ENCODE assay signal across 8 cellular contexts in genomic region chr17:15943971-15944719, GRCh38. TPM values are rescaled to one million over a fixed set of nuclear protein-coding genes. Genes with fewer than 3 reads are reported as not detected.
A peak's percentile ranks its signal among the peaks of the same experiment; 100 is the strongest.
DNase-seq lines count a peak whose midpoint lies in the region; ATAC-seq and TF ChIP-seq lines count a peak whose summit lies in the region.

No MANE protein-coding gene starts in this region.

- DNase-seq in BE2C (no peak), NCI-H748 treated with DMSO at 0.1 percent for 48 hours (lab: John Stamatoyannopoulos, UW) (no peak)
- no peak for DNase-seq in natural killer cell treated with Interleukin-12 subunit alpha and Interleukin-12 subunit beta and Interleukin-15 and Interleukin-18, amount 100 ng/mL, for 72 hours (ENCODE audit: low spot score)
- no peak for DNase-seq in stimulated activated CD4-positive, alpha-beta T cell treated with anti-CD3 and anti-CD28 coated beads, Interleukin-4, amount 100 ng/mL, for 4 hours

- H3K4me1 ChIP-seq in BE2C (no peaks in the 10 kb centered on the region), HUES6 (ENCODE audit: control insufficient read depth, insufficient read depth, low read length) (peaks cover 30% of the 10 kb centered on the region), duodenal mucosa (ENCODE audit: control insufficient read depth in 1 of 2, insufficient read depth in 2 of 2, low read length in 2 of 2) (peaks cover 4 to 8% of the 10 kb centered on the region in 2 donors)

- H3K27ac Mint-ChIP-seq in natural killer cell treated with Interleukin-12 subunit alpha and Interleukin-12 subunit beta and Interleukin-15 and Interleukin-18, amount 100 ng/mL, for 72 hours = no peak overlapping the region

- H3K4me1 Mint-ChIP-seq in natural killer cell treated with Interleukin-12 subunit alpha and Interleukin-12 subunit beta and Interleukin-15 and Interleukin-18, amount 100 ng/mL, for 72 hours (ENCODE audit: low read depth in 2 of 2) = peaks cover 12 to 16% of the 10 kb centered on the region in 2 donors

- peaks cover 31 to 37% of the 10 kb centered on the region in 2 donors for H3K27me3 Mint-ChIP-seq in natural killer cell treated with Interleukin-12 subunit alpha and Interleukin-12 subunit beta and Interleukin-15 and Interleukin-18, amount 100 ng/mL, for 72 hours

- H3K27ac ChIP-seq in HUES6 (ENCODE audit: low read depth, low read length) (no peak overlapping the region), duodenal mucosa (ENCODE audit: low read depth, low read length) (no peak overlapping the region)

- no peaks in the 10 kb centered on the region; the same call in 1 of the 2 replicates for H3K27me3 ChIP-seq in BE2C
- H3K27me3 ChIP-seq in HUES6 (ENCODE audit: control insufficient read depth, insufficient read depth, low read length) = peaks cover 48% of the 10 kb centered on the region
- peaks cover 20 to 22% of the 10 kb centered on the region in 2 donors for H3K27me3 ChIP-seq in duodenal mucosa (ENCODE audit: control insufficient read depth in 1 of 2, insufficient read depth in 2 of 2, low read length in 2 of 2)

- H3K4me3 ChIP-seq in BE2C (ENCODE audit: low read depth, low read length) = peak overlapping the region; percentile 53
- H3K4me3 ChIP-seq in HUES6 (ENCODE audit: low read depth, low read length) = peak overlapping the region; percentile 96
- peak overlapping the region; percentile 76 to 86 for H3K4me3 ChIP-seq in duodenal mucosa (ENCODE audit: low read depth in 1 of 2, low read length in 2 of 2)

- no peak for ATAC-seq in natural killer cell treated with Interleukin-12 subunit alpha and Interleukin-12 subunit beta and Interleukin-15 and Interleukin-18, amount 100 ng/mL, for 72 hours
- no peak for ATAC-seq in HG02763 (IDR thresholded peaks at IDR 0.05; ENCODE audit: unreplicated experiment)
- no peak for ATAC-seq in HG02870 (IDR thresholded peaks at IDR 0.05; ENCODE audit: unreplicated experiment)

- H3K4me3 Mint-ChIP-seq in natural killer cell treated with Interleukin-12 subunit alpha and Interleukin-12 subunit beta and Interleukin-15 and Interleukin-18, amount 100 ng/mL, for 72 hours = peak overlapping the region; percentile 89

- H3K9ac ChIP-seq in HUES6 (ENCODE audit: low read length) = peak overlapping the region; percentile 84
- no peak overlapping the region for H3K9ac ChIP-seq in duodenal mucosa (ENCODE audit: low read depth in 1 of 2, low read length in 2 of 2)

- no peaks in the 10 kb centered on the region for H3K36me3 Mint-ChIP-seq in natural killer cell treated with Interleukin-12 subunit alpha and Interleukin-12 subunit beta and Interleukin-15 and Interleukin-18, amount 100 ng/mL, for 72 hours

- TF ChIP-seq CTCF in BE2C (IDR thresholded peaks at IDR 0.05; ENCODE audit: low read depth, low read length) = no peak

- H3K9me3 ChIP-seq in BE2C (no peaks in the 10 kb centered on the region), HUES6 (ENCODE audit: control insufficient read depth, insufficient read depth, low read depth, low read length) (0 out of 2 replicates have a peak, but pooled peaks cover 6% of the 10 kb centered on the region), duodenal mucosa (ENCODE audit: control insufficient read depth in 1 of 2, low read length in 2 of 2) (no peaks in the 10 kb centered on the region)

- H3K9me3 Mint-ChIP-seq in natural killer cell treated with Interleukin-12 subunit alpha and Interleukin-12 subunit beta and Interleukin-15 and Interleukin-18, amount 100 ng/mL, for 72 hours = no peaks in the 10 kb centered on the region

- no peaks in the 10 kb centered on the region for H3K36me3 ChIP-seq in BE2C
- H3K36me3 ChIP-seq in HUES6 (ENCODE audit: control insufficient read depth, insufficient read depth, low read length) = no peaks in the 10 kb centered on the region
- H3K36me3 ChIP-seq in duodenal mucosa (ENCODE audit: control insufficient read depth in 1 of 2, insufficient read depth in 2 of 2, low read length in 2 of 2) = no peaks in the 10 kb centered on the region

RNA-seq across cellular contexts. Expression of gene ADORA2B, which starts 0.8 kb away (rescaled TPM):
- 1.2 TPM for polyA plus RNA-seq in BE2C (2012; ENCODE audit: insufficient read depth, insufficient read length, low read depth)
- total RNA-seq in natural killer cell treated with Interleukin-12 subunit alpha and Interleukin-12 subunit beta and Interleukin-15 and Interleukin-18, amount 100 ng/mL, for 72 hours = 1 to 10 TPM in 1 of 2 donors, under 1 TPM in 1; 0.95 to 3.2 TPM

RNA-seq across cellular contexts. Expression of gene ZSWIM7, which starts 55.4 kb away (rescaled TPM):
- polyA plus RNA-seq in BE2C (2012; ENCODE audit: insufficient read depth, insufficient read length, low read depth) = 39.6 TPM
- 10 to 100 TPM in 1 of 2 donors, 1 to 10 TPM in 1; 6.9 to 12.1 TPM for total RNA-seq in natural killer cell treated with Interleukin-12 subunit alpha and Interleukin-12 subunit beta and Interleukin-15 and Interleukin-18, amount 100 ng/mL, for 72 hours

RNA-seq across cellular contexts. Expression of gene TTC19, which starts 55.5 kb away (rescaled TPM):
- polyA plus RNA-seq in BE2C (2012; ENCODE audit: insufficient read depth, insufficient read length, low read depth) = 31.8 TPM
- total RNA-seq in natural killer cell treated with Interleukin-12 subunit alpha and Interleukin-12 subunit beta and Interleukin-15 and Interleukin-18, amount 100 ng/mL, for 72 hours = 10 to 100 TPM; 26.3 to 33.3 TPM
